In genomic region chr13:31054632-31055031, GRCh38 we compare ENCODE assay signal across 25 cellular contexts.
"Had no signal": no experiment of that assay in that cellular context is flagged by ENCODE, and none has a peak within 500 bp of the region (broad histone marks: within the 10 kb centered on the region; RNA-seq: fewer than 3 reads in every experiment).

No MANE protein-coding gene starts in this region.

- H3K36me3 Mint-ChIP-seq: activated naive CD8-positive, alpha-beta T cell treated with anti-CD3 and anti-CD28 coated beads for 36 hours had no signal

- H3K9me3 ChIP-seq: ascending aorta, MG63, SJCRH30 had no signal

- H3K27ac Mint-ChIP-seq: activated CD4-positive, alpha-beta memory T cell treated with anti-CD3 and anti-CD28 coated beads, Interleukin-2, amount 10 ng/mL, durations not matched to agents 7 days and 5 days; activated naive CD8-positive, alpha-beta T cell treated with anti-CD3 and anti-CD28 coated beads for 36 hours had no signal

- H3K9me3 Mint-ChIP-seq: activated CD4-positive, alpha-beta memory T cell treated with anti-CD3 and anti-CD28 coated beads, Interleukin-2, amount 10 ng/mL, durations not matched to agents 7 days and 5 days; activated naive CD8-positive, alpha-beta T cell treated with anti-CD3 and anti-CD28 coated beads for 36 hours had no signal

- H3K36me3 ChIP-seq: ascending aorta, MG63, SJCRH30, WERI-Rb-1 had no signal

- H3K4me3 ChIP-seq: ascending aorta, MG63, SJCRH30, SK-N-MC had no signal

- H3K27ac ChIP-seq: ascending aorta, SJCRH30, SK-N-MC, WERI-Rb-1 had no signal

- H3K4me1 Mint-ChIP-seq: activated naive CD8-positive, alpha-beta T cell treated with anti-CD3 and anti-CD28 coated beads for 36 hours had no signal

- ATAC-seq: Panc1 had no signal

- H3K4me3 Mint-ChIP-seq: activated CD4-positive, alpha-beta memory T cell treated with anti-CD3 and anti-CD28 coated beads, Interleukin-2, amount 10 ng/mL, durations not matched to agents 7 days and 5 days; activated naive CD8-positive, alpha-beta T cell treated with anti-CD3 and anti-CD28 coated beads for 36 hours had no signal

- DNase-seq: activated CD4-positive, alpha-beta memory T cell treated with anti-CD3 and anti-CD28 coated beads, Interleukin-2, amount 10 ng/mL, durations not matched to agents 7 days and 5 days; activated CD4-positive, alpha-beta T cell treated with anti-CD3 and anti-CD28 coated beads for 1 hour; activated CD4-positive, alpha-beta T cell treated with anti-CD3 and anti-CD28 coated beads for 48 hours; activated CD4-positive, CD25-positive, alpha-beta regulatory T cell; activated effector memory CD4-positive, alpha-beta T cell treated with Interleukin-2 at 50 U/mL for 16 hours; activated naive CD4-positive, alpha-beta T cell treated with anti-CD3 and anti-CD28 coated beads, Interleukin-2, amount 50 U/mL, for 16 hours; activated naive CD8-positive, alpha-beta T cell treated with anti-CD3 and anti-CD28 coated beads for 36 hours; activated T-cell treated with anti-CD3 and anti-CD28 coated beads, Interleukin-2, amount 50 U/mL, for 48 hours; amniotic stem cell; Kasumi-1; KG1; MG63; NCI-H1048; NCI-H1436 treated with DMSO at 0.1 percent for 48 hours; NCI-H1694 treated with DMSO at 0.1 percent for 48 hours; NCI-H2029; NCI-H345; NCI-H524 treated with DMSO at 0.1 percent for 48 hours; SHP77; SJCRH30; T1000; WERI-Rb-1 had no signal

- H3K4me1 ChIP-seq: ascending aorta, SJCRH30 had no signal

- H3K27me3 ChIP-seq: ascending aorta, MG63 had no signal
